Comparison of ENCODE assay signal across 16 cellular contexts in the genomic region with DNA sequence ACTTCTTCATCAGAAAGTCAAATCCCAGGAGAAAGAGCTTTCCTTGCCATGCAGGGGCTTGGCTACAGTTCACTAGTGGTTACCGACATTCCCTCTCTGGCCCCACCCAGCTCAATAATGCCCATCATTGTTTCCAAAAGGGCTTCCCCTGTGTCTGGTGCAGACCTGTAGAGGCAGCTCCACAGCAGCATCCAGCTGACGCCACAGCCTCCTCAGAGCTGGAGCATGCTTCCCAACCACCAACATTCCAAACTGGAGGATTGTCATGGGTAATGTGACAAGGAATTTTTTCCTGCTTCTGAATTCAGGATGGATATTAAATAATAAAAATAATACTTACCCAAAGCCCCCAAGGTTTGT.
"Had no signal": no experiment of that assay in that cellular context is flagged by ENCODE, and none has a peak within 500 bp of the region (broad histone marks: within the 10 kb centered on the region; RNA-seq: fewer than 3 reads in every experiment).

No MANE protein-coding gene starts in this region.

- H3K4me3 Mint-ChIP-seq: activated CD8-positive, alpha-beta memory T cell treated with anti-CD3 and anti-CD28 coated beads, Interleukin-2, amount 10 ng/mL, durations not matched to agents 7 days and 5 days; activated naive CD8-positive, alpha-beta T cell treated with anti-CD3 and anti-CD28 coated beads for 36 hours; stimulated activated naive CD8-positive, alpha-beta T cell treated with anti-CD3 and anti-CD28 coated beads, Interleukin-15, amount 100 ng/mL, for 72 hours; T-helper 2 cell treated with Interferon-gamma antibody and Interleukin-4, amounts not matched to agents 5 μg/mL and 100 μg/mL, for 36 hours had no signal

- H3K4me3 ChIP-seq: esophagus squamous epithelium, psoas muscle, thoracic aorta had no signal

- H3K36me3 ChIP-seq: esophagus squamous epithelium, thoracic aorta had no signal

- H3K4me1 ChIP-seq: psoas muscle had no signal

- H3K36me3 Mint-ChIP-seq: activated CD8-positive, alpha-beta memory T cell treated with anti-CD3 and anti-CD28 coated beads, Interleukin-2, amount 10 ng/mL, durations not matched to agents 7 days and 5 days; activated naive CD8-positive, alpha-beta T cell treated with anti-CD3 and anti-CD28 coated beads for 36 hours had no signal

- H3K27ac Mint-ChIP-seq: activated CD8-positive, alpha-beta memory T cell treated with anti-CD3 and anti-CD28 coated beads, Interleukin-2, amount 10 ng/mL, durations not matched to agents 7 days and 5 days; activated naive CD8-positive, alpha-beta T cell treated with anti-CD3 and anti-CD28 coated beads for 36 hours; stimulated activated naive CD8-positive, alpha-beta T cell treated with anti-CD3 and anti-CD28 coated beads, Interleukin-15, amount 100 ng/mL, for 72 hours; T-helper 2 cell treated with Interferon-gamma antibody and Interleukin-4, amounts not matched to agents 5 μg/mL and 100 μg/mL, for 36 hours had no signal

- H3K9me3 Mint-ChIP-seq: activated naive CD8-positive, alpha-beta T cell treated with anti-CD3 and anti-CD28 coated beads for 36 hours had no signal

- H3K27ac ChIP-seq: esophagus squamous epithelium, psoas muscle, thoracic aorta had no signal

- ATAC-seq: activated CD8-positive, alpha-beta memory T cell treated with anti-CD3 and anti-CD28 coated beads, Interleukin-2, amount 10 ng/mL, durations not matched to agents 7 days and 5 days; left lobe of liver; psoas muscle; sciatic nerve; stimulated activated naive CD8-positive, alpha-beta T cell treated with anti-CD3 and anti-CD28 coated beads, Interleukin-15, amount 100 ng/mL, for 72 hours had no signal

- H3K9me3 ChIP-seq: esophagus squamous epithelium, psoas muscle, thoracic aorta had no signal

- DNase-seq: activated CD4-positive, alpha-beta T cell treated with anti-CD3 and anti-CD28 coated beads for 1 hour; activated CD4-positive, alpha-beta T cell treated with anti-CD3 and anti-CD28 coated beads, Interleukin-2, amount 50 U/mL, for 48 hours; activated CD8-positive, alpha-beta memory T cell treated with anti-CD3 and anti-CD28 coated beads, Interleukin-2, amount 10 ng/mL, durations not matched to agents 7 days and 5 days; activated gamma-delta T cell treated with Interleukin-2 at 50 U/mL for 16 hours; activated naive CD8-positive, alpha-beta T cell treated with anti-CD3 and anti-CD28 coated beads for 36 hours; activated T-cell treated with anti-CD3 and anti-CD28 coated beads, Interleukin-2, amount 50 U/mL, for 48 hours; esophagus squamous epithelium; foreskin fibroblast; head of caudate nucleus; psoas muscle; stimulated activated CD4-positive, alpha-beta T cell treated with anti-CD3 and anti-CD28 coated beads, Interleukin-12 subunit alpha, Interleukin-12 subunit beta, amount 100 ng/mL, for 4 hours; stimulated activated naive CD8-positive, alpha-beta T cell treated with anti-CD3 and anti-CD28 coated beads, Interleukin-15, amount 100 ng/mL, for 72 hours had no signal

- H3K4me1 Mint-ChIP-seq: activated naive CD8-positive, alpha-beta T cell treated with anti-CD3 and anti-CD28 coated beads for 36 hours had no signal
